11 cellular contexts compared by ENCODE assay signal in genomic region chr1:147177611-147178370, GRCh38. TPM values are rescaled to one million over a fixed set of nuclear protein-coding genes. Genes with fewer than 3 reads are reported as not detected.
DNase-seq lines count a peak whose midpoint lies in the region; ATAC-seq and TF ChIP-seq lines count a peak whose summit lies in the region.
"Had no signal": no experiment of that assay in that cellular context is flagged by ENCODE, and none has a peak within 500 bp of the region (broad histone marks: within the 10 kb centered on the region; RNA-seq: fewer than 3 reads in every experiment).

No MANE protein-coding gene starts in this region.

- intact Hi-C loops in Right ventricle myocardium inferior (cut with DNase I) (no loop called here), cardiac septum (cut with DNase I) (no loop called here), mucosa of descending colon (cut with DNase I, micrococcal nuclease) (no loop called here), aorta (cut with DNase I) (no loop called here), prostate gland (cut with DNase I) (no loop called here)

- WGBS in aorta, 2 donors = 16 to 17% methylated on average over 36 of the region's 36 CpGs
- 36% methylated on average over 36 of the region's 36 CpGs for WGBS in prostate gland

- no peak for TF ChIP-seq POLR2A in prostate gland (IDR thresholded peaks at IDR 0.05)

- H3K4me1 ChIP-seq in mucosa of descending colon (ENCODE audit: low read depth) (peaks cover 12% of the 10 kb centered on the region), aorta (ENCODE audit: control insufficient read depth in 1 of 2, insufficient read depth in 2 of 2, low read length in 2 of 2) (no peaks in the 10 kb centered on the region), prostate gland (replicated peaks) (no peaks in the 10 kb centered on the region)

- H3K27ac ChIP-seq in aorta (ENCODE audit: low read depth in 1 of 2, low read length in 2 of 2) (no peak overlapping the region), prostate gland (no peak overlapping the region)

- H3K4me3 ChIP-seq in mucosa of descending colon = no peak overlapping the region
- H3K4me3 ChIP-seq in aorta (ENCODE audit: low read length in 2 of 2) = no peak overlapping the region
- no peak overlapping the region for H3K4me3 ChIP-seq in prostate gland

- no peak for TF ChIP-seq CTCF in mucosa of descending colon (IDR thresholded peaks at IDR 0.05)
- TF ChIP-seq CTCF in prostate gland (IDR thresholded peaks at IDR 0.05) = no peak

- H3K27me3 ChIP-seq in aorta (ENCODE audit: control insufficient read depth in 1 of 2, insufficient read depth in 2 of 2, low read length in 1 of 2) (no peaks in the 10 kb centered on the region), prostate gland (replicated peaks; ENCODE audit: insufficient read depth) (no peaks in the 10 kb centered on the region)

- H3K9me3 ChIP-seq in mucosa of descending colon = no peaks in the 10 kb centered on the region
- peaks cover 2% of the 10 kb centered on the region for H3K9me3 ChIP-seq in aorta (ENCODE audit: control insufficient read depth, low read length)
- H3K9me3 ChIP-seq in prostate gland = no peaks in the 10 kb centered on the region

- DNase-seq in Right ventricle myocardium inferior (ENCODE audit: missing footprints) (peak; percentile 44), cardiac septum (ENCODE audit: low spot score) (no peak), mucosa of descending colon (peak; percentile 21 to 51 (median 32)), aorta (no peak), prostate gland (ENCODE audit: low spot score) (no peak), T-helper 2 cell (no peak)
- DNase-seq: CD4-positive, CD25-positive, alpha-beta regulatory T cell; kidney glomerular epithelial cell; NCI-H1436 treated with DMSO at 0.1 percent for 48 hours had no signal

- ATAC-seq in Right ventricle myocardium inferior (no peak), esophagus mucosa (peak; percentile 8), mucosa of descending colon (peak; percentile 50), aorta (ENCODE audit: low FRiP score) (peak; percentile 19), HG03175 (IDR thresholded peaks at IDR 0.05; ENCODE audit: unreplicated experiment) (no peak)

- H3K36me3 ChIP-seq in mucosa of descending colon (ENCODE audit: low read depth) (no peaks in the 10 kb centered on the region), aorta (ENCODE audit: control insufficient read depth in 1 of 2, insufficient read depth in 2 of 2, low read length in 1 of 2) (no peaks in the 10 kb centered on the region), prostate gland (no peaks in the 10 kb centered on the region)

RNA-seq across cellular contexts. Expression of gene PRKAB2, which starts 5.5 kb away (rescaled TPM):
- total RNA-seq in Right ventricle myocardium inferior (42.0 TPM), cardiac septum (27.9 TPM), esophagus mucosa (6.5 TPM), mucosa of descending colon (10 to 100 TPM; 16.6 to 27.2 (median 20.2) TPM), aorta (10 to 100 TPM; 18.7 to 21.1 TPM), prostate gland (10 to 100 TPM; 12.3 to 14.0 TPM)
- 10 to 100 TPM; 13.9 to 18.1 TPM for polyA plus RNA-seq in aorta

RNA-seq across cellular contexts. Expression of gene FMO5, which starts 47.3 kb away (rescaled TPM):
- total RNA-seq in Right ventricle myocardium inferior (8.2 TPM), cardiac septum (0.62 TPM), esophagus mucosa (0.68 TPM), mucosa of descending colon (100 to 1,000 TPM in 1 of 3 donors, 10 to 100 TPM in 2; 25.2 to 111 (median 55.7) TPM), aorta (1 to 10 TPM; 2.9 to 5.8 TPM), prostate gland (10 to 100 TPM in 1 of 2 donors, 1 to 10 TPM in 1; 9.1 to 19.3 TPM)
- polyA plus RNA-seq in aorta = 10 to 100 TPM in 1 of 2 donors, 1 to 10 TPM in 1; 8.6 to 20.3 TPM

Comparison
In these comparisons a context has a peak if more than half of its experiments do, and no peak if none do; other contexts are left out.
1. DNase-seq: peak in Right ventricle myocardium inferior (single experiment) and mucosa of descending colon (3 of 3); none in cardiac septum (single experiment), aorta (0 of 2), prostate gland (single experiment) and T-helper 2 cell (0 of 5).
2. ATAC-seq: peak in esophagus mucosa (single experiment), mucosa of descending colon (single experiment) and aorta (single experiment); none in Right ventricle myocardium inferior (single experiment) and HG03175 (single experiment).